8 cellular contexts compared by ENCODE assay signal in the genomic region with DNA sequence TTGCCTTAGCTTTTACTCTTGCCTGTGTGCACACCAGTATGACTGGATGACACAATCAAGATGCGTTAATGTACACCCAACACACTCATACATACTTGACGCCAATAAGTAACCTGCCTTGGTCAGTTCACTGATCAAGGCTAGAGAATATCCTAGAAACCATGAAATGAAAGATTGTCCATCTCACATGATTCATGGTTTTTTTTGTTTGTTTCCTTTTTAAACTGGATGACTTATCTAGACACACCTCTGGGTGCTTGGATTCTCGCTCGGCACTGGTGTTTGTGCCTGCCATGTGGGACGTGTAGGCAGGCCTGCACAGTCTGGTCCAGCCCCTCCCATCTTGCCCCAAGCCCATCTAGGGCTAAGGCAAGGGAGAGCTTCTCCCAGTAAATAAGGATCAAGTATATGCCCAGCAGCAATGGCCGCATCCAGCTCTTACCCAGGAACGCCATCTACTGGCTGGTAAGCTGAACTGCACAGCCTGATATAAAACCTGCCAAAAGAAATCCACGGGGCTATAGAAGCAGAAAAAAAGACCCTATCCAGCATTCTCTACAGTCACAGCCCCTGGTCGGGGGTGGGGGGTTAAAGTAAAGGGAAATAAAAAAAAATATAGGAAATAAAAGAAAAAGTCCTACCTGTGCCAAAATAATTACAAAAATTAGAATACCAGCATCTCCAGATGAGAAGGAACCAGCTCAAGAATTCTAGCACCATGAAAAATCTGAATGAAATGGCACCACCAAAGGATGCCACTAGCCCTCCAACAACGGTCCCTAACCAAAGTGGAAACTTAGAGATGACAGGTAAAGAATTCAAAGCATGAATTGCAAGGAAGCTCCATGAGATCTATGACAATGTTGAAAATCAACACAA.
DNase-seq lines count a peak whose midpoint lies in the region; ATAC-seq and TF ChIP-seq lines count a peak whose summit lies in the region.

No MANE protein-coding gene starts in this region.

- peak; percentile 40 for DNase-seq in activated CD4-positive, alpha-beta T cell treated with anti-CD3 and anti-CD28 coated beads, Interleukin-2, amount 10 ng/mL, durations not matched to agents 7 days and 5 days
- DNase-seq in activated CD4-positive, alpha-beta T cell treated with anti-CD3 and anti-CD28 coated beads for 4 hours, result no peak
- DNase-seq in HCEC 1CT (peak; percentile 45), NCI-H146 treated with DMSO at 0.1 percent for 48 hours (lab: John Stamatoyannopoulos, UW; ENCODE audit: unreplicated experiment) (peak; percentile 28), foreskin keratinocyte (peak in 1 of 2 donors; percentile 14), dedifferentiated amniotic fluid mesenchymal stem cell (ENCODE audit: extremely low spot score) (no peak)
- DNase-seq in stimulated activated CD4-positive, alpha-beta T cell treated with anti-CD3 and anti-CD28 coated beads, Interleukin-15, amount 100 ng/mL, for 24 hours, result peak; percentile 27

- CTCF ChIA-PET in activated CD4-positive, alpha-beta T cell treated with anti-CD3 and anti-CD28 coated beads, Interleukin-2, amount 10 ng/mL, durations not matched to agents 7 days and 5 days (lab: Charles Lee), result interaction anchor here (0.6 to 1.5 kb wide), 8 partner anchors 8 to 171 kb away, joined by 3 to 4 read pairs (median 3); no protein-coding TSS in a partner anchor

- TF ChIP-seq CTCF in VCaP (conservative IDR thresholded peaks at IDR 0.05) (peak; percentile 96), foreskin keratinocyte (conservative IDR thresholded peaks at IDR 0.05) (peak; percentile 82)

- H3K27me3 ChIP-seq in foreskin keratinocyte, result no peaks in the 10 kb centered on the region

- no peaks in the 10 kb centered on the region for H3K36me3 Mint-ChIP-seq in activated CD4-positive, alpha-beta T cell treated with anti-CD3 and anti-CD28 coated beads, Interleukin-2, amount 10 ng/mL, durations not matched to agents 7 days and 5 days (ENCODE audit: low read depth)

- POLR2A ChIA-PET in activated CD4-positive, alpha-beta T cell treated with anti-CD3 and anti-CD28 coated beads, Interleukin-2, amount 10 ng/mL, durations not matched to agents 7 days and 5 days (lab: Charles Lee), result no interaction called here

- no peaks in the 10 kb centered on the region for H3K9me3 Mint-ChIP-seq in activated CD4-positive, alpha-beta T cell treated with anti-CD3 and anti-CD28 coated beads, Interleukin-2, amount 10 ng/mL, durations not matched to agents 7 days and 5 days

- peak; percentile 78 for ATAC-seq in foreskin keratinocyte

- peaks cover 12% of the 10 kb centered on the region for H3K27me3 Mint-ChIP-seq in activated CD4-positive, alpha-beta T cell treated with anti-CD3 and anti-CD28 coated beads, Interleukin-2, amount 10 ng/mL, durations not matched to agents 7 days and 5 days

- H3K27ac ChIP-seq in VCaP (no peak overlapping the region), foreskin keratinocyte (no peak overlapping the region)

- no peak overlapping the region for H3K4me3 Mint-ChIP-seq in activated CD4-positive, alpha-beta T cell treated with anti-CD3 and anti-CD28 coated beads, Interleukin-2, amount 10 ng/mL, durations not matched to agents 7 days and 5 days

- H3K27ac Mint-ChIP-seq in activated CD4-positive, alpha-beta T cell treated with anti-CD3 and anti-CD28 coated beads, Interleukin-2, amount 10 ng/mL, durations not matched to agents 7 days and 5 days, result no peak overlapping the region

- H3K4me1 ChIP-seq in foreskin keratinocyte, result no peaks in the 10 kb centered on the region

- no peaks in the 10 kb centered on the region for H3K4me1 Mint-ChIP-seq in activated CD4-positive, alpha-beta T cell treated with anti-CD3 and anti-CD28 coated beads, Interleukin-2, amount 10 ng/mL, durations not matched to agents 7 days and 5 days

Comparison
In these comparisons a context has a peak if more than half of its experiments do, and no peak if none do; other contexts are left out.
1. DNase-seq: peak in activated CD4-positive, alpha-beta T cell treated with anti-CD3 and anti-CD28 coated beads, Interleukin-2, amount 10 ng/mL, durations not matched to agents 7 days and 5 days (single experiment), HCEC 1CT (single experiment), NCI-H146 treated with DMSO at 0.1 percent for 48 hours (single experiment) and stimulated activated CD4-positive, alpha-beta T cell treated with anti-CD3 and anti-CD28 coated beads, Interleukin-15, amount 100 ng/mL, for 24 hours (single experiment); none in activated CD4-positive, alpha-beta T cell treated with anti-CD3 and anti-CD28 coated beads for 4 hours (0 of 2) and dedifferentiated amniotic fluid mesenchymal stem cell (single experiment).